ENCODE assay signal across 11 cellular contexts in the genomic region with DNA sequence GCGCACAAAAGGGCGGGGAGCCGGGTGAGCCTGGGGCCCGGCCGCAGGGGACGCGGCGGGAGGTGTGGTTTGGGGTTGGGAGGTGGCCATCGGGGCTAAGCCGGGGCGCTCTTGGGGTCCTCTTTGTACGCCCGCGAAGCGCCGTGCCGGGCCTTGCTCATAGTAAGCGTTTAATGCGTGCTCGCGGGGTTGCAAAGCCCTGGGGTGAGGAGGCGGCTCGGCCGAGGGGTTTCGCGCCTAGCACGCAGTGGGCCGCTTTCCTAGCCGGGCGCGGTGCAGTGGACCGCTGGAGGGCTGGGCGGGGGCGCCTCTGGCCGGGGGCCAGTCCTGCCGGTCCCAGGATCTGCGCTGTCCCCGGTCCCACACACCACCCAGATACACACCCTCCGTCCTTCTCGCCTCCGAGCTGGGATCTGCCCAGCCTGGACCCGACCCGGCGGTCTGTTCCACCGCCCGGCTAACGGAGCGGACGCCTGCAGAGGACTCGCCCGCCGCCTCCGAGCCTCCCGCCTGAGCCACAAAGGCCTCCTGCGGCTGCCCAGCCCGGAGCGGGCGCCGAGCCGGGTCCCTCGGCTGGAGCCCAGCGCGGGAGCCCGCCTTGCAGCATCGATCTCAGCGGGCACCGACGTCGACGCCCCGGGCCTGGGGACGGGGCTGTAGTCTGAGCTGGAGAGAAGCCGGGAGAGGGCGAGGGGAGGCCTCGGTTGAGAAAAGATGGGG. TPM values are rescaled to one million over a fixed set of nuclear protein-coding genes. Genes with fewer than 3 reads are reported as not detected.
DNase-seq lines count a peak whose midpoint lies in the region; ATAC-seq and TF ChIP-seq lines count a peak whose summit lies in the region.
"Had no signal": no experiment of that assay in that cellular context is flagged by ENCODE, and none has a peak within 500 bp of the region (broad histone marks: within the 10 kb centered on the region; RNA-seq: fewer than 3 reads in every experiment).

No MANE protein-coding gene starts in this region.

- no peak for TF ChIP-seq POLR2A in Peyer's patch (IDR thresholded peaks at IDR 0.05)

- peak overlapping the region; percentile 83 for H2BK15ac ChIP-seq in neuronal stem cell (ENCODE audit: low read length)

- H3K79me1 ChIP-seq in neuronal stem cell (ENCODE audit: low read depth, low read length): peaks cover 2% of the 10 kb centered on the region

- peak overlapping the region; percentile 82 for H4K91ac ChIP-seq in neuronal stem cell (ENCODE audit: low read depth, low read length, poor library complexity)

- H3K27ac ChIP-seq in Peyer's patch (no peak overlapping the region), ectodermal cell (ENCODE audit: insufficient read depth, low read depth, low read length, poor library complexity, severe bottlenecking) (peak overlapping the region; percentile 56), neuronal stem cell (replicated peaks; ENCODE audit: low read length) (peak overlapping the region; percentile 53)

- H3K4me1 ChIP-seq in Peyer's patch: peaks cover 0 to 34% (median 24%) of the 10 kb centered on the region in 4 donors
- H3K4me1 ChIP-seq in ectodermal cell (ENCODE audit: control insufficient read depth, insufficient read depth, low read length): peaks cover 22% of the 10 kb centered on the region
- peaks cover 21 to 31% of the 10 kb centered on the region in 2 donors for H3K4me1 ChIP-seq in neuronal stem cell (ENCODE audit: control insufficient read depth in 2 of 2, insufficient read depth in 1 of 2, low read depth in 1 of 2, low read length in 2 of 2)

- no peak for TF ChIP-seq CTCF in Peyer's patch (IDR thresholded peaks at IDR 0.05)

- peak overlapping the region; percentile 98 for H3K4me2 ChIP-seq in neuronal stem cell (ENCODE audit: insufficient read depth, low read length, poor library complexity, severe bottlenecking)

- H4K8ac ChIP-seq in neuronal stem cell (ENCODE audit: low read depth, low read length): no peak overlapping the region

- H3K4me3 ChIP-seq in Peyer's patch: peak overlapping the region in 3 of 4 donors; percentile 42 to 48 (median 43)
- peak overlapping the region; percentile 79 for H3K4me3 ChIP-seq in ectodermal cell (ENCODE audit: insufficient read depth, low read depth, low read length)
- peak overlapping the region; percentile 90 to 99 for H3K4me3 ChIP-seq in neuronal stem cell (ENCODE audit: low read length in 2 of 2)

- no peaks in the 10 kb centered on the region for H3K9me3 ChIP-seq in Peyer's patch
- no peaks in the 10 kb centered on the region for H3K9me3 ChIP-seq in ectodermal cell (ENCODE audit: control insufficient read depth, low read length)
- no peaks in the 10 kb centered on the region for H3K9me3 ChIP-seq in neuronal stem cell (replicated peaks in 1 of 2; ENCODE audit: control insufficient read depth in 2 of 2, insufficient read depth in 1 of 2, low read depth in 1 of 2, low read length in 2 of 2)

- H3K4ac ChIP-seq in neuronal stem cell (ENCODE audit: low read length): peak overlapping the region; percentile 90

- peak overlapping the region; percentile 67 for H2BK120ac ChIP-seq in neuronal stem cell (ENCODE audit: low read depth, low read length)

- H3K23ac ChIP-seq in neuronal stem cell (ENCODE audit: low read depth, low read length, poor library complexity): peak overlapping the region; percentile 82

- peak overlapping the region; percentile 89 for H2BK5ac ChIP-seq in neuronal stem cell (ENCODE audit: low read length)

- H3K36me3 ChIP-seq in Peyer's patch (no peaks in the 10 kb centered on the region), ectodermal cell (ENCODE audit: control insufficient read depth, insufficient read depth, low read length) (no peaks in the 10 kb centered on the region), neuronal stem cell (replicated peaks in 1 of 2; ENCODE audit: control insufficient read depth in 2 of 2, insufficient read depth in 2 of 2, low read length in 2 of 2) (peaks cover 3 to 33% of the 10 kb centered on the region in 2 donors)

- WGBS in ectodermal cell, 2 experiments: 0% methylated on average over 75 of the region's 75 CpGs
- WGBS in neuronal stem cell (ENCODE audit: extremely low coverage in 2 of 2, insufficient read length in 2 of 2, insufficient replicate concordance in 1 of 2), 2 donors: no CpG with 5 or more reads among the region's 75 CpGs

- H3K9ac ChIP-seq in neuronal stem cell (ENCODE audit: low read depth, low read length, poor library complexity): peak overlapping the region; percentile 97

- H3K27me3 ChIP-seq in Peyer's patch: peaks cover 0 to 38% of the 10 kb centered on the region in 2 donors
- peaks cover 50% of the 10 kb centered on the region for H3K27me3 ChIP-seq in ectodermal cell (ENCODE audit: control insufficient read depth, insufficient read depth, low read length, poor library complexity, severe bottlenecking)
- peaks cover 0 to 14% (median 3%) of the 10 kb centered on the region in 3 experiments for H3K27me3 ChIP-seq in neuronal stem cell (ENCODE audit: control insufficient read depth in 3 of 3, insufficient read depth in 3 of 3, low read depth in 1 of 3, low read length in 3 of 3)

- peak overlapping the region; percentile 89 for H2AFZ ChIP-seq in neuronal stem cell (ENCODE audit: low read length)

- H3K14ac ChIP-seq in neuronal stem cell (ENCODE audit: low read length): peak overlapping the region; percentile 96

- H3K18ac ChIP-seq in neuronal stem cell (ENCODE audit: low read length): peak overlapping the region; percentile 98

- H2AK5ac ChIP-seq in neuronal stem cell (ENCODE audit: low read depth, low read length): peak overlapping the region; percentile 95

- peak overlapping the region; percentile 78 for H2BK12ac ChIP-seq in neuronal stem cell (ENCODE audit: low read length)

- ATAC-seq in activated CD4-positive, CD25-positive, alpha-beta regulatory T cell treated with anti-CD3 and anti-CD28 coated beads, Interleukin-2, amount 50 U/mL, for 24 hours: no peak
- ATAC-seq in HG02970 (IDR thresholded peaks at IDR 0.05; ENCODE audit: low FRiP score, unreplicated experiment): no peak

- DNase-seq in activated CD4-positive, CD25-positive, alpha-beta regulatory T cell treated with anti-CD3 and anti-CD28 coated beads, Interleukin-2, amount 50 U/mL, for 72 hours: peak; percentile 35
- DNase-seq in Peyer's patch (peak in 1 of 3 donors; percentile 51), neuronal stem cell (ENCODE audit: low spot score) (peak; percentile 63), globus pallidus (ENCODE audit: low spot score) (no peak), middle frontal gyrus (ENCODE audit: extremely low spot score, low spot score) (no peak)
- DNase-seq: DND-41 had no signal

RNA-seq across cellular contexts. Expression of gene DPYSL5, which starts 0.6 kb away (rescaled TPM):
- total RNA-seq in Peyer's patch: under 1 TPM in 2 of 4 donors, not detected in 2; 0.13 to 0.83 TPM
- 140 TPM for polyA plus RNA-seq in ectodermal cell (2013, experiment 1 of 4)
- 172 TPM for polyA plus RNA-seq in ectodermal cell (2013, experiment 2 of 4)
- 102 TPM for polyA plus RNA-seq in ectodermal cell (2013, experiment 3 of 4)
- 109 TPM for polyA plus RNA-seq in ectodermal cell (2013, experiment 4 of 4)
- 77.1 TPM for polyA plus RNA-seq in neuronal stem cell (2013, experiment 1 of 2)
- 77.6 TPM for polyA plus RNA-seq in neuronal stem cell (2013, experiment 2 of 2)
- total RNA-seq: mononuclear cell; T-helper 2 cell treated with Interferon-gamma antibody and Interleukin-4, amounts not matched to agents 100 ng/mL and 5 ng/mL, for 36 hours had no signal

Comparison
In these comparisons a context has a peak if more than half of its experiments do, and no peak if none do; other contexts are left out.
1. DNase-seq: peak in activated CD4-positive, CD25-positive, alpha-beta regulatory T cell treated with anti-CD3 and anti-CD28 coated beads, Interleukin-2, amount 50 U/mL, for 72 hours (single experiment) and neuronal stem cell (single experiment); none in globus pallidus (single experiment) and middle frontal gyrus (single experiment).
2. H3K27ac ChIP-seq: peak in ectodermal cell (single experiment) and neuronal stem cell (single experiment); none in Peyer's patch (0 of 4).
3. H3K4me3 ChIP-seq: peak in every context shown above with its lines; median percentile 94 in neuronal stem cell; 79 in ectodermal cell; 43 in Peyer's patch.